Comparison of ENCODE assay signal across 9 cellular contexts in the genomic region with DNA sequence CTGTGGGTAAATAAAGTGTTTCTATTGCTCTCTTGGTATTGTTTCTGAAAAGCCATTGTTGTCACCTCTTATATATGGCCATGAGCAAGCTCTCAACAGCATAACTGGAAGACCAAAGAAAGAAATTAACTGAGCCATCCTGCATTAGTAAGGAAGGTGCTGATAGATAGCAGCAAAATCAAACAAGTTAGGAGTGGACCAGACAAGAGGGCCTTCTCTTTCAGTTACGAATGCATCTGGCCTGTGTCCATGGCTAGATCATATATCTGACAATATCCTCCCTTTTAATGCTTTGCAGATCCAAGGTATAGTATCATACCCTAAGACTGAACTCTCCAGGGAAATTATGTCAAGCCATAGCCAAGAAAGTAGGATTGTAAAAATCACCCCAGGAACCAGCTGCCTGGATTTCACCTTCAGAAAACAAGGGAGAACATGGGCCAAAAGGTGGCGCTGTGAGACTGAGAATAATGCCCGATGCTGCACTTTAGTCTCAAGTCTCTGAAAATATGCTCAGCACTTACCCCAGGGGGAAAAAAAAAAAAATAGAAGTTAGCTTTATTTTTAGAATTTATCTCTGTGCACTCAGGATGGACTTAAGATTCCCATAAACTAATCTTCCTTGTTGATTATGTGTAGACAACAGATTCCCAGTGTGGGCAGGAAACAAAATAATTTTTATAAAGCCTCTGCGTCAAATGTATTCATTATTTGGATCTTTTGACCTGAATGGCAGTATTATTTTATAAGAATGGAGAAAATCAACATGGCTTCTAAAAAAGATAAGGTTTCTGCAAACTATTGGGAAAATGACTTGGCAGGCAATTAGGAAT.
DNase-seq lines count a peak whose midpoint lies in the region; ATAC-seq and TF ChIP-seq lines count a peak whose summit lies in the region.
"Had no signal": no experiment of that assay in that cellular context is flagged by ENCODE, and none has a peak within 500 bp of the region (broad histone marks: within the 10 kb centered on the region; RNA-seq: fewer than 3 reads in every experiment).

No MANE protein-coding gene starts in this region.

- H3K14ac ChIP-seq in H9 (ENCODE audit: insufficient read depth, low read length): no peak overlapping the region

- H3K18ac ChIP-seq in H9 (ENCODE audit: insufficient read length, low read depth, low read length): no peak overlapping the region

- H3K27ac Mint-ChIP-seq in Calu3 (ENCODE audit: unreplicated experiment) (peak overlapping the region; percentile 47), H9 (no peak overlapping the region)
- H3K27ac Mint-ChIP-seq: activated naive CD8-positive, alpha-beta T cell had no signal

- H3K4ac ChIP-seq in H9 (ENCODE audit: low read depth, low read length): no peak overlapping the region

- no peaks in the 10 kb centered on the region for H3K79me2 ChIP-seq in H9 (ENCODE audit: insufficient read depth, low read length)

- TF ChIP-seq CTCF in Calu3 (IDR thresholded peaks at IDR 0.05; ENCODE audit: unreplicated experiment) (peak; percentile 57), H9 (conservative IDR thresholded peaks at IDR 0.05) (peak; percentile 90), gastrocnemius medialis (IDR thresholded peaks at IDR 0.05 in 4 of 5, conservative IDR thresholded peaks at IDR 0.05 in 1 of 5) (peak; percentile 61 to 76 (median 65))

- no peak overlapping the region for H4K8ac ChIP-seq in H9 (replicated peaks; ENCODE audit: insufficient read length, low read depth, low read length)

- CTCF ChIA-PET in Calu3 (lab: Charles Lee): interaction anchor here (0.8 to 2.4 kb wide), 10 partner anchors 15 to 659 kb away, joined by 3 to 13 read pairs (median 6); no protein-coding TSS in a partner anchor

- no peak overlapping the region for H3K23ac ChIP-seq in H9 (ENCODE audit: insufficient read length, low read depth, low read length)

- H3K4me1 Mint-ChIP-seq in Calu3 (ENCODE audit: low read depth, unreplicated experiment): peaks cover 31% of the 10 kb centered on the region
- H3K4me1 Mint-ChIP-seq in H9: peaks cover 12% of the 10 kb centered on the region in 2 experiments

- intact Hi-C loops in Calu3 (cut with micrococcal nuclease; ENCODE audit: unreplicated experiment): loop anchor here (1.0 to 10.0 kb wide), 7 partner anchors 37 to 659 kb away; no protein-coding TSS in a partner anchor
- intact Hi-C loops in right cardiac atrium (cut with DNase I): loop anchor here in 3 of 4 donors (2.0 to 5.0 kb wide), 4 partner anchors 455 to 660 kb away; no protein-coding TSS in a partner anchor
- intact Hi-C loops in gastrocnemius medialis (cut with DNase I; ENCODE audit: low total_unique reads): loop anchor here (1.0 kb wide), 2 partner anchors 458 to 659 kb away; no protein-coding TSS in a partner anchor

- H3K4me1 ChIP-seq in H9 (ENCODE audit: insufficient read depth, low read length) (peaks cover 3% of the 10 kb centered on the region; the same call in 1 of the 2 replicates), right cardiac atrium (ENCODE audit: control insufficient read depth, insufficient read depth, low read length) (no peaks in the 10 kb centered on the region), gastrocnemius medialis (no peaks in the 10 kb centered on the region)

- H3K4me2 ChIP-seq in H9 (ENCODE audit: insufficient read depth, insufficient read length, low read length): no peak overlapping the region

- H3T11ph ChIP-seq in H9 (ENCODE audit: low read length): no peak overlapping the region

- no peaks in the 10 kb centered on the region for H3K23me2 ChIP-seq in H9 (ENCODE audit: insufficient read length, low read depth, low read length, poor library complexity, severe bottlenecking)

- no peak for TF ChIP-seq POLR2A in gastrocnemius medialis (IDR thresholded peaks at IDR 0.05)

- no peak overlapping the region for H3K56ac ChIP-seq in H9 (ENCODE audit: insufficient read length, low read depth, low read length)

- H3K4me3 Mint-ChIP-seq in Calu3 (ENCODE audit: low read depth, unreplicated experiment) (no peak overlapping the region), H9 (no peak overlapping the region)
- H3K4me3 Mint-ChIP-seq: activated naive CD8-positive, alpha-beta T cell had no signal

- no peak overlapping the region for H2BK20ac ChIP-seq in H9 (ENCODE audit: low read depth, low read length, poor library complexity, severe bottlenecking)

- no peak overlapping the region for H2AK5ac ChIP-seq in H9 (ENCODE audit: insufficient read length, low read length)

- in situ Hi-C loops in gastrocnemius medialis (cut with MboI; ENCODE audit: low sequenced_read_pairs in 4 of 4): loop anchor here (5.0 to 25.0 kb wide), 7 partner anchors 113 to 790 kb away; no protein-coding TSS in a partner anchor

- no peaks in the 10 kb centered on the region for H3K36me3 ChIP-seq in gastrocnemius medialis

- ATAC-seq in right cardiac atrium (peak; percentile 87 to 88), gastrocnemius medialis (peak; percentile 60 to 65), GM18858 (IDR thresholded peaks at IDR 0.05; ENCODE audit: unreplicated experiment) (no peak)

- no CpG with 5 or more reads among the region's 4 CpGs for WGBS in H9 (ENCODE audit: extremely low coverage, insufficient read length, low lambda C conversion rate)
- 35% methylated on average over 4 of the region's 4 CpGs for WGBS in right cardiac atrium

- no peak overlapping the region for H2BK5ac ChIP-seq in H9 (ENCODE audit: insufficient read length, low read length)

- H2BK120ac ChIP-seq in H9 (ENCODE audit: low read depth, low read length, poor library complexity, severe bottlenecking): no peak overlapping the region

- no peak overlapping the region for H4K91ac ChIP-seq in H9 (ENCODE audit: insufficient read length, low read depth, low read length)

- H3K27ac ChIP-seq in H9 (ENCODE audit: insufficient read length, low read depth, low read length) (no peak overlapping the region), right cardiac atrium (ENCODE audit: low read length) (no peak overlapping the region), gastrocnemius medialis (no peak overlapping the region)

- DNase-seq in Calu3: peak; percentile 77
- DNase-seq in H9: peak; percentile 68
- DNase-seq in NCI-H1417 (lab: John Stamatoyannopoulos, UW): peak; percentile 67 to 93 (median 73)
- peak; percentile 54 to 85 (median 73) for DNase-seq in T-helper 2 cell
- DNase-seq in anterior cingulate cortex (lab: John Stamatoyannopoulos, UW): peak in 53 of 58 donors; percentile 7 to 86 (median 35)
- peak; percentile 79 to 93 (median 89) for DNase-seq in right cardiac atrium
- DNase-seq in gastrocnemius medialis: peak; percentile 31 to 55

- H3K4me3 ChIP-seq in right cardiac atrium (ENCODE audit: low read length): no peak overlapping the region
- no peak overlapping the region for H3K4me3 ChIP-seq in gastrocnemius medialis

- H4K5ac ChIP-seq in H9 (ENCODE audit: insufficient read length, low read depth, low read length): no peak overlapping the region

- H3K27me3 ChIP-seq in H9 (ENCODE audit: insufficient read depth, low read length) (no peaks in the 10 kb centered on the region), right cardiac atrium (ENCODE audit: control insufficient read depth, insufficient read depth) (no peaks in the 10 kb centered on the region), gastrocnemius medialis (no peaks in the 10 kb centered on the region)

- H2BK15ac ChIP-seq in H9 (ENCODE audit: low read depth, low read length): no peak overlapping the region

- H2AFZ ChIP-seq in H9 (ENCODE audit: low read length): no peak overlapping the region

- H3K36me3 Mint-ChIP-seq in Calu3 (ENCODE audit: insufficient read depth, unreplicated experiment) (no peaks in the 10 kb centered on the region), H9 (ENCODE audit: insufficient read depth in 1 of 3, low read depth in 3 of 3) (no peaks in the 10 kb centered on the region)
- H3K36me3 Mint-ChIP-seq: activated naive CD8-positive, alpha-beta T cell had no signal

- H2BK12ac ChIP-seq in H9 (ENCODE audit: insufficient read length, low read depth, low read length): no peak overlapping the region

- H3K27me3 Mint-ChIP-seq in Calu3 (ENCODE audit: unreplicated experiment) (no peaks in the 10 kb centered on the region), H9 (ENCODE audit: low read depth) (no peaks in the 10 kb centered on the region; the same call in 1 of the 2 replicates)
- H3K27me3 Mint-ChIP-seq: activated naive CD8-positive, alpha-beta T cell had no signal

- no TSS peak for BruUV-seq in Calu3 (replicated peaks; lab: Mats Ljungman, UMichigan)

- H3K9me3 ChIP-seq in H9 (ENCODE audit: control insufficient read depth, low read depth, low read length): no peaks in the 10 kb centered on the region
- no peaks in the 10 kb centered on the region for H3K9me3 ChIP-seq in right cardiac atrium (ENCODE audit: control insufficient read depth, low read length)
- H3K9me3 ChIP-seq in gastrocnemius medialis: no peaks in the 10 kb centered on the region

- no peak overlapping the region for H3K9ac ChIP-seq in H9 (ENCODE audit: extremely low read depth, insufficient read length, low read length)

- H3K9me3 Mint-ChIP-seq in Calu3 (ENCODE audit: low read depth, unreplicated experiment) (peaks cover 2% of the 10 kb centered on the region), H9 (no peaks in the 10 kb centered on the region)

- H3K79me1 ChIP-seq in H9 (ENCODE audit: insufficient read depth, low read depth, low read length, poor library complexity, severe bottlenecking): no peaks in the 10 kb centered on the region

- no peaks in the 10 kb centered on the region for H4K20me1 ChIP-seq in H9 (ENCODE audit: control insufficient read depth, insufficient read depth, insufficient read length)

Comparison
In these comparisons a context has a peak if more than half of its experiments do, and no peak if none do; other contexts are left out.
1. DNase-seq: peak in every context shown above with its lines; median percentile 89 in right cardiac atrium; 77 in Calu3; 73 in NCI-H1417; 73 in T-helper 2 cell; 68 in H9; 43 in gastrocnemius medialis; 35 in anterior cingulate cortex.